In genomic region chr1:37794372-37795339, GRCh38 we compare ENCODE assay signal across 1 cellular context.
TF ChIP-seq lines count a peak whose summit lies in the region.

No MANE protein-coding gene starts in this region.

TF ChIP-seq in GM12878, 131 proteins besides CTCF, POLR2A, EP300 and RAD21:
- TF ChIP-seq POLR2AphosphoS5 (IDR thresholded peaks at IDR 0.05; ENCODE audit: low read length) (no peak), MAX (IDR thresholded peaks at IDR 0.05; ENCODE audit: low read depth, low read length) (no peak), BCLAF1 (IDR thresholded peaks at IDR 0.05) (no peak)
